In genomic region chr4:108519911-108520310, GRCh38 we compare ENCODE assay signal across 19 cellular contexts.
DNase-seq lines count a peak whose midpoint lies in the region; ATAC-seq and TF ChIP-seq lines count a peak whose summit lies in the region.
"Had no signal": no experiment of that assay in that cellular context is flagged by ENCODE, and none has a peak within 500 bp of the region (broad histone marks: within the 10 kb centered on the region; RNA-seq: fewer than 3 reads in every experiment).

No MANE protein-coding gene starts in this region.

- no peak overlapping the region for H3K27ac Mint-ChIP-seq in activated naive CD8-positive, alpha-beta T cell treated with anti-CD3 and anti-CD28 coated beads, Interleukin-2, amount 50 U/mL, for 24 hours
- H3K27ac Mint-ChIP-seq in neural progenitor cell, result no peak overlapping the region
- H3K27ac Mint-ChIP-seq: IgD-negative memory B cell had no signal

- H3K9me3 Mint-ChIP-seq in activated T-cell treated with anti-CD3 and anti-CD28 coated beads, Interleukin-2, amount 50 U/mL, for 4 hours, result no peaks in the 10 kb centered on the region
- no peaks in the 10 kb centered on the region for H3K9me3 Mint-ChIP-seq in activated naive CD8-positive, alpha-beta T cell treated with anti-CD3 and anti-CD28 coated beads, Interleukin-2, amount 50 U/mL, for 24 hours
- peaks cover 1% of the 10 kb centered on the region for H3K9me3 Mint-ChIP-seq in neural progenitor cell
- H3K9me3 Mint-ChIP-seq: IgD-negative memory B cell had no signal

- peak; percentile 23 to 28 for ATAC-seq in activated T-cell treated with anti-CD3 and anti-CD28 coated beads, Interleukin-2, amount 50 U/mL, for 4 hours
- peak; percentile 71 for ATAC-seq in activated naive CD8-positive, alpha-beta T cell treated with anti-CD3 and anti-CD28 coated beads, Interleukin-2, amount 50 U/mL, for 24 hours
- peak; percentile 69 for ATAC-seq in stimulated activated naive CD8-positive, alpha-beta T cell treated with anti-CD3 and anti-CD28 coated beads, Interleukin-15, Interleukin-2, amounts not matched to agents 100 U/mL and 50 U/mL, for 24 hours
- no peak for ATAC-seq in HG02884 (IDR thresholded peaks at IDR 0.05; ENCODE audit: unreplicated experiment)

- peaks cover 6% of the 10 kb centered on the region for H3K9me3 ChIP-seq in KOPT-K1 (ENCODE audit: insufficient read depth, low read length, poor library complexity, severe bottlenecking)
- no peaks in the 10 kb centered on the region for H3K9me3 ChIP-seq in neural progenitor cell (ENCODE audit: low read depth)
- H3K9me3 ChIP-seq: Caco-2 had no signal

- H2AFZ ChIP-seq in neural progenitor cell (replicated peaks), result no peak overlapping the region

- no peak for DNase-seq in activated T-cell treated with anti-CD3 and anti-CD28 coated beads, Interleukin-2, amount 50 U/mL, for 4 hours
- DNase-seq in activated T-cell treated with anti-CD3 and anti-CD28 coated beads, Interleukin-2, amount 50 U/mL, for 1 hour, result no peak
- DNase-seq in activated naive CD8-positive, alpha-beta T cell treated with anti-CD3 and anti-CD28 coated beads, Interleukin-2, amount 50 U/mL, for 24 hours, result no peak
- no peak for DNase-seq in stimulated activated naive CD8-positive, alpha-beta T cell treated with anti-CD3 and anti-CD28 coated beads, Interleukin-15, Interleukin-2, amounts not matched to agents 100 U/mL and 50 U/mL, for 24 hours
- DNase-seq in neural progenitor cell (ENCODE audit: low spot score) (no peak), cardiac septum (ENCODE audit: low spot score) (no peak)
- DNase-seq: 8988T; Caco-2; DMS153; EL; NCI-H1417; NCI-H187 treated with DMSO at 0.1 percent for 48 hours; NCI-H345; NK-92 treated with Interleukin-12 subunit alpha and Interleukin-12 subunit beta, amount 100 ng/mL, for 24 hours; OCI-M1; SIG-M5 had no signal

- H3K36me3 ChIP-seq in KOPT-K1 (ENCODE audit: insufficient read depth, low read length), result no peaks in the 10 kb centered on the region
- no peaks in the 10 kb centered on the region for H3K36me3 ChIP-seq in neural progenitor cell

- H3K27ac ChIP-seq in KOPT-K1 (ENCODE audit: low read depth, low read length, poor library complexity, severe bottlenecking) (peak overlapping the region; percentile 7), neural progenitor cell (no peak overlapping the region)

- TF ChIP-seq CTCF in neural progenitor cell (IDR thresholded peaks at IDR 0.05), result no peak

- no peaks in the 10 kb centered on the region for H3K36me3 Mint-ChIP-seq in activated T-cell treated with anti-CD3 and anti-CD28 coated beads, Interleukin-2, amount 50 U/mL, for 4 hours (ENCODE audit: insufficient read depth)
- no peaks in the 10 kb centered on the region for H3K36me3 Mint-ChIP-seq in activated naive CD8-positive, alpha-beta T cell treated with anti-CD3 and anti-CD28 coated beads, Interleukin-2, amount 50 U/mL, for 24 hours (ENCODE audit: low read depth)
- H3K36me3 Mint-ChIP-seq in neural progenitor cell, result no peaks in the 10 kb centered on the region

- H3K4me2 ChIP-seq in neural progenitor cell, result no peak overlapping the region

- H3K4me3 ChIP-seq in neural progenitor cell, result no peak overlapping the region

- H3K27me3 Mint-ChIP-seq in activated T-cell treated with anti-CD3 and anti-CD28 coated beads, Interleukin-2, amount 50 U/mL, for 4 hours (ENCODE audit: low read depth), result no peaks in the 10 kb centered on the region
- no peaks in the 10 kb centered on the region for H3K27me3 Mint-ChIP-seq in activated naive CD8-positive, alpha-beta T cell treated with anti-CD3 and anti-CD28 coated beads, Interleukin-2, amount 50 U/mL, for 24 hours
- peaks cover 2% of the 10 kb centered on the region for H3K27me3 Mint-ChIP-seq in neural progenitor cell (ENCODE audit: insufficient read depth, low read depth)

- no peaks in the 10 kb centered on the region for H3F3A ChIP-seq in neural progenitor cell (ENCODE audit: low read depth)

- H3K27me3 ChIP-seq in neural progenitor cell, result peaks cover 22% of the 10 kb centered on the region

- H3K4me3 Mint-ChIP-seq in activated T-cell treated with anti-CD3 and anti-CD28 coated beads, Interleukin-2, amount 50 U/mL, for 4 hours, result no peak overlapping the region
- H3K4me3 Mint-ChIP-seq in activated naive CD8-positive, alpha-beta T cell treated with anti-CD3 and anti-CD28 coated beads, Interleukin-2, amount 50 U/mL, for 24 hours, result no peak overlapping the region
- no peak overlapping the region for H3K4me3 Mint-ChIP-seq in neural progenitor cell
- H3K4me3 Mint-ChIP-seq: IgD-negative memory B cell had no signal

- H3K79me2 ChIP-seq in neural progenitor cell (ENCODE audit: low read depth), result no peaks in the 10 kb centered on the region

- H3K4me1 ChIP-seq in neural progenitor cell, result no peaks in the 10 kb centered on the region
- H3K4me1 ChIP-seq: Caco-2 had no signal

- H3K9ac ChIP-seq in neural progenitor cell, result no peak overlapping the region

- intact Hi-C loops in cardiac septum (cut with DNase I), result loop anchor here (10.0 kb wide), 1 partner anchor 345 kb away; no protein-coding TSS in a partner anchor

- H4K20me1 ChIP-seq in neural progenitor cell (ENCODE audit: low read depth), result no peaks in the 10 kb centered on the region

- H3K4me1 Mint-ChIP-seq in activated T-cell treated with anti-CD3 and anti-CD28 coated beads, Interleukin-2, amount 50 U/mL, for 4 hours (ENCODE audit: low read depth), result peaks cover 19% of the 10 kb centered on the region
- H3K4me1 Mint-ChIP-seq in activated naive CD8-positive, alpha-beta T cell treated with anti-CD3 and anti-CD28 coated beads, Interleukin-2, amount 50 U/mL, for 24 hours, result peaks cover 18% of the 10 kb centered on the region
- no peaks in the 10 kb centered on the region for H3K4me1 Mint-ChIP-seq in neural progenitor cell
- H3K4me1 Mint-ChIP-seq: IgD-negative memory B cell had no signal
